11 cellular contexts compared by ENCODE assay signal in genomic region chr2:179344280-179344961, GRCh38.
A peak's percentile ranks its signal among the peaks of the same experiment; 100 is the strongest.
DNase-seq lines count a peak whose midpoint lies in the region; ATAC-seq, FAIRE-seq and TF ChIP-seq lines count a peak whose summit lies in the region.
"Had no signal": no experiment of that assay in that cellular context is flagged by ENCODE, and none has a peak within 500 bp of the region (broad histone marks: within the 10 kb centered on the region; RNA-seq: fewer than 3 reads in every experiment).

No MANE protein-coding gene starts in this region.

- TF ChIP-seq CTCF in SK-N-SH (IDR thresholded peaks at IDR 0.05) (no peak), gastrocnemius medialis (IDR thresholded peaks at IDR 0.05 in 4 of 5, conservative IDR thresholded peaks at IDR 0.05 in 1 of 5) (no peak), GM10266 (IDR thresholded peaks at IDR 0.05; ENCODE audit: control insufficient read depth, insufficient read depth, low read depth, missing control alignments) (no peak)

- H3K36me3 Mint-ChIP-seq in activated CD8-positive, alpha-beta memory T cell treated with anti-CD3 and anti-CD28 coated beads, Interleukin-2, amount 10 ng/mL, durations not matched to agents 7 days and 5 days, result no peaks in the 10 kb centered on the region
- H3K36me3 Mint-ChIP-seq: natural killer cell had no signal

- no peaks in the 10 kb centered on the region for H3K9me3 ChIP-seq in SK-N-SH
- H3K9me3 ChIP-seq in gastrocnemius medialis, result no peaks in the 10 kb centered on the region

- H3K27me3 Mint-ChIP-seq in activated CD8-positive, alpha-beta memory T cell treated with anti-CD3 and anti-CD28 coated beads, Interleukin-2, amount 10 ng/mL, durations not matched to agents 7 days and 5 days, result no peaks in the 10 kb centered on the region

- no peaks in the 10 kb centered on the region for H3K36me3 ChIP-seq in SK-N-SH (replicated peaks in 1 of 2; ENCODE audit: control insufficient read depth in 1 of 2, insufficient read depth in 2 of 2, low read length in 1 of 2)
- H3K36me3 ChIP-seq in gastrocnemius medialis, result no peaks in the 10 kb centered on the region

- peak; percentile 53 for FAIRE-seq in GM12892 (lab: Jason Lieb, UNC)

- H3K9ac ChIP-seq in SK-N-SH, result no peak overlapping the region

- no peaks in the 10 kb centered on the region for H4K20me1 ChIP-seq in SK-N-SH (ENCODE audit: insufficient read depth)

- H2AFZ ChIP-seq in SK-N-SH (ENCODE audit: low read depth), result peak overlapping the region; percentile 69

- no peaks in the 10 kb centered on the region for H3F3A ChIP-seq in SK-N-SH (replicated peaks; ENCODE audit: insufficient read depth)

- no peak overlapping the region for H3K4me3 ChIP-seq in SK-N-SH (ENCODE audit: low read depth in 2 of 2, low read length in 1 of 2)
- no peak overlapping the region for H3K4me3 ChIP-seq in gastrocnemius medialis

- in situ Hi-C loops in gastrocnemius medialis (cut with MboI; ENCODE audit: low sequenced_read_pairs in 4 of 4), result loop anchor here in 2 of 4 donors (10.0 to 25.0 kb wide), 2 partner anchors 80 to 132 kb away; partner anchors contain the start of gene SESTD1 (in 1 of the 2)

- no peak for TF ChIP-seq POLR2A in GM12892 (IDR thresholded peaks at IDR 0.05; ENCODE audit: low read depth, low read length)
- TF ChIP-seq POLR2A in gastrocnemius medialis (IDR thresholded peaks at IDR 0.05), result no peak

- no peak for DNase-seq in GM12892 (ENCODE audit: insufficient read length)
- no peak for DNase-seq in SK-N-SH
- DNase-seq in Right ventricle myocardium superior, result no peak
- no peak for DNase-seq in gastrocnemius medialis
- no peak for DNase-seq in HuH-7.5 (ENCODE audit: low spot score)
- no peak for DNase-seq in GM10266 (ENCODE audit: extremely low spot score)
- DNase-seq in KG1 (lab: John Stamatoyannopoulos, UW), result no peak
- DNase-seq in activated CD8-positive, alpha-beta memory T cell treated with anti-CD3 and anti-CD28 coated beads, Interleukin-2, amount 10 ng/mL, durations not matched to agents 7 days and 5 days, result no peak
- DNase-seq: natural killer cell, SHP77 had no signal

- intact Hi-C loops in Right ventricle myocardium superior (cut with DNase I) (loop anchor here (10.0 kb wide), 1 partner anchor 120 kb away; no protein-coding TSS in a partner anchor), gastrocnemius medialis (cut with DNase I; ENCODE audit: low total_unique reads) (loop anchor here (5.0 kb wide), 1 partner anchor 72 kb away; no protein-coding TSS in a partner anchor)

- H3K4me2 ChIP-seq in SK-N-SH, result peak overlapping the region; percentile 16; the same call in 1 of the 2 replicates

- no peaks in the 10 kb centered on the region for H3K4me1 Mint-ChIP-seq in activated CD8-positive, alpha-beta memory T cell treated with anti-CD3 and anti-CD28 coated beads, Interleukin-2, amount 10 ng/mL, durations not matched to agents 7 days and 5 days
- H3K4me1 Mint-ChIP-seq: natural killer cell had no signal

- no peaks in the 10 kb centered on the region for H3K9me2 ChIP-seq in SK-N-SH

- no peak overlapping the region for H3K4me3 Mint-ChIP-seq in activated CD8-positive, alpha-beta memory T cell treated with anti-CD3 and anti-CD28 coated beads, Interleukin-2, amount 10 ng/mL, durations not matched to agents 7 days and 5 days
- H3K4me3 Mint-ChIP-seq: natural killer cell had no signal

- TF ChIP-seq EP300 in SK-N-SH (IDR thresholded peaks at IDR 0.05; ENCODE audit: borderline replicate concordance in 1 of 2, low read depth in 1 of 2, low read length in 1 of 2), result no peak

- CTCF ChIA-PET in SK-N-SH (lab: Yijun Ruan, JAX), result interaction anchor here (1.0 kb wide), 1 partner anchor 20 kb away, joined by 3 read pairs; no protein-coding TSS in a partner anchor
- CTCF ChIA-PET in activated CD8-positive, alpha-beta memory T cell treated with anti-CD3 and anti-CD28 coated beads, Interleukin-2, amount 10 ng/mL, durations not matched to agents 7 days and 5 days (lab: Charles Lee), result no interaction called here

- no peaks in the 10 kb centered on the region for H3K79me2 ChIP-seq in SK-N-SH (ENCODE audit: insufficient read depth)

- H3K9me3 Mint-ChIP-seq in activated CD8-positive, alpha-beta memory T cell treated with anti-CD3 and anti-CD28 coated beads, Interleukin-2, amount 10 ng/mL, durations not matched to agents 7 days and 5 days (ENCODE audit: low read depth), result no peaks in the 10 kb centered on the region
- H3K9me3 Mint-ChIP-seq: natural killer cell had no signal

- POLR2A ChIA-PET in SK-N-SH (lab: Yijun Ruan, JAX), result no interaction called here

- H3K4me1 ChIP-seq in SK-N-SH (ENCODE audit: control insufficient read depth in 1 of 2, insufficient read depth in 2 of 2, low read depth in 1 of 2, low read length in 1 of 2) (peaks cover 0 to 11% of the 10 kb centered on the region in 2 experiments; a peak in 1 of 4 replicates), gastrocnemius medialis (peaks cover 12 to 17% of the 10 kb centered on the region in 2 donors)

- H3K27ac Mint-ChIP-seq in activated CD8-positive, alpha-beta memory T cell treated with anti-CD3 and anti-CD28 coated beads, Interleukin-2, amount 10 ng/mL, durations not matched to agents 7 days and 5 days, result no peak overlapping the region
- H3K27ac Mint-ChIP-seq: natural killer cell had no signal

- H3K27me3 ChIP-seq in SK-N-SH (ENCODE audit: insufficient read depth) (no peaks in the 10 kb centered on the region), gastrocnemius medialis (no peaks in the 10 kb centered on the region)

- no peak for TF ChIP-seq RAD21 in SK-N-SH (IDR thresholded peaks at IDR 0.05; ENCODE audit: low read length)

- WGBS in SK-N-SH (ENCODE audit: low lambda C conversion rate), result 56% methylated on average over 4 of the region's 4 CpGs

- ATAC-seq in Right ventricle myocardium superior (ENCODE audit: poor library complexity) (peak; percentile 61), gastrocnemius medialis (peak in 1 of 2 donors; percentile 69)
- ATAC-seq in activated CD8-positive, alpha-beta memory T cell treated with anti-CD3 and anti-CD28 coated beads, Interleukin-2, amount 10 ng/mL, durations not matched to agents 7 days and 5 days, result no peak
- ATAC-seq: natural killer cell had no signal

- H3K27ac ChIP-seq in SK-N-SH (ENCODE audit: low read depth in 2 of 2, low read length in 1 of 2), result peak overlapping the region; percentile 12 to 68; a peak in 3 of 4 replicates
- H3K27ac ChIP-seq in gastrocnemius medialis, result peak overlapping the region; percentile 27 to 55 (median 46)
- H3K27ac ChIP-seq: epithelial cell of prostate had no signal

TF ChIP-seq in SK-N-SH, 30 proteins besides CTCF, POLR2A, EP300 and RAD21:
- TF ChIP-seq RXRA (IDR thresholded peaks at IDR 0.05; ENCODE audit: borderline replicate concordance, low read depth), result no peak
- no peak for TF ChIP-seq MEF2A (IDR thresholded peaks at IDR 0.05; ENCODE audit: borderline replicate concordance, low read depth)
- TF ChIP-seq RFX5 (IDR thresholded peaks at IDR 0.05; ENCODE audit: low read length), result no peak
- no peak for TF ChIP-seq MAX (IDR thresholded peaks at IDR 0.05; ENCODE audit: low read depth)
- TF ChIP-seq TEAD4 (IDR thresholded peaks at IDR 0.05; ENCODE audit: borderline replicate concordance, insufficient read depth), result no peak
- TF ChIP-seq USF2 (IDR thresholded peaks at IDR 0.05; ENCODE audit: borderline replicate concordance, low read depth, low read length), result no peak
- peak; percentile 44; the same call in 1 of the 2 replicates for TF ChIP-seq YY1 (IDR thresholded peaks at IDR 0.05; ENCODE audit: low read depth)
